20 cellular contexts compared by ENCODE assay signal in the genomic region with DNA sequence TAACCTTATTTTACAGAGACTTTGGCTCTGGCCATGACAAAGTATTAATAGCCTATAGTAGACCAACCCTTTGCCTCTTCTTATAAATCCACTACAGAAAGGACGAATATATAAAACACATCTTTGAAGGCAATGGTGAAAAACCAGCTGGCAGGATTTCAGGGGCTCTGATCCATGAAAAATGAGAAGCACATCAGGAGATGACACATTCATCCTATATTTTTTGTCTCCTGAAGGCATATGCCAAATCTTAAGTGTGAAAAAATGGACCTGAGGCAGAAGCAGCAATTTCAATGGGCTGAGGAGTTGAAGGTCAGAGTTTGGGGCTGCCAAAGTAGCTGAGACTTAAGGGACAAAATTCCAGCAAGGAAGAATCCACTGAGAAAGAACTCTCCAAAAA. TPM values are rescaled to one million over a fixed set of nuclear protein-coding genes. Genes with fewer than 3 reads are reported as not detected.
DNase-seq lines count a peak whose midpoint lies in the region; ATAC-seq and TF ChIP-seq lines count a peak whose summit lies in the region.
"Had no signal": no experiment of that assay in that cellular context is flagged by ENCODE, and none has a peak within 500 bp of the region (broad histone marks: within the 10 kb centered on the region; RNA-seq: fewer than 3 reads in every experiment).

No MANE protein-coding gene starts in this region.

- H3K9me3 ChIP-seq in MG63, result no peaks in the 10 kb centered on the region
- no peaks in the 10 kb centered on the region for H3K9me3 ChIP-seq in lower lobe of right lung
- H3K9me3 ChIP-seq: gastroesophageal sphincter, prostate gland had no signal

- H3K4me1 ChIP-seq in rectal smooth muscle tissue (ENCODE audit: control insufficient read depth, insufficient read depth, low read length) (peaks cover 6% of the 10 kb centered on the region), lower lobe of right lung (no peaks in the 10 kb centered on the region)
- H3K4me1 ChIP-seq: prostate gland had no signal

- intact Hi-C loops in lower lobe of right lung (cut with DNase I), result no loop called here

- peaks cover 33% of the 10 kb centered on the region for H3K4me1 Mint-ChIP-seq in brain

- no peak for TF ChIP-seq CTCF in brain (conservative IDR thresholded peaks at IDR 0.05)
- TF ChIP-seq CTCF in lower lobe of right lung (IDR thresholded peaks at IDR 0.05), result no peak

- peak overlapping the region; percentile 45 for H3K27ac ChIP-seq in rectal smooth muscle tissue (ENCODE audit: low read depth, low read length)
- H3K27ac ChIP-seq in lower lobe of right lung, result no peak overlapping the region
- H3K27ac ChIP-seq: prostate gland, RWPE1 had no signal

- H3K27me3 ChIP-seq in MG63, result no peaks in the 10 kb centered on the region
- no peaks in the 10 kb centered on the region for H3K27me3 ChIP-seq in rectal smooth muscle tissue (ENCODE audit: control insufficient read depth, insufficient read depth, low read length)
- H3K27me3 ChIP-seq in lower lobe of right lung (ENCODE audit: low read depth), result no peaks in the 10 kb centered on the region
- H3K27me3 ChIP-seq: gastroesophageal sphincter had no signal

- H3K27ac Mint-ChIP-seq in brain, result peak overlapping the region in 4 of 5 experiments; percentile 45 to 80 (median 76)
- H3K27ac Mint-ChIP-seq: activated CD4-positive, alpha-beta memory T cell treated with anti-CD3 and anti-CD28 coated beads, Interleukin-2, amount 10 ng/mL, durations not matched to agents 7 days and 5 days had no signal

- DNase-seq in Daoy (ENCODE audit: low read depth) (peak; percentile 27), MG63 (peak; percentile 49), lower lobe of right lung (no peak), NCI-H524 treated with DMSO at 0.1 percent for 48 hours (lab: John Stamatoyannopoulos, UW) (no peak), SIG-M5 treated with dmso at 0.1 percent for 504 hours (lab: John Stamatoyannopoulos, UW; ENCODE audit: unreplicated experiment) (no peak)
- DNase-seq: activated CD4-positive, alpha-beta memory T cell treated with anti-CD3 and anti-CD28 coated beads, Interleukin-2, amount 10 ng/mL, durations not matched to agents 7 days and 5 days; activated gamma-delta T cell treated with Interleukin-2 at 50 U/mL for 16 hours; C1 segment of cervical spinal cord; islet precursor cell; KBM-7; NCI-H1436; NCI-H526 treated with DMSO at 0.1 percent for 48 hours; stimulated activated CD4-positive, alpha-beta T cell treated with anti-CD3 and anti-CD28 coated beads, Interleukin-1b, Interleukin-23, amount 100 ng/mL, for 48 hours; stimulated activated CD8-positive, alpha-beta memory T cell treated with anti-CD3 and anti-CD28 coated beads, Interleukin-4, amount 100 ng/mL, for 48 hours had no signal

- H3K4me3 Mint-ChIP-seq in brain, result no peak overlapping the region
- H3K4me3 Mint-ChIP-seq: activated CD4-positive, alpha-beta memory T cell treated with anti-CD3 and anti-CD28 coated beads, Interleukin-2, amount 10 ng/mL, durations not matched to agents 7 days and 5 days had no signal

- ATAC-seq in lower lobe of right lung (no peak), GM19455 (IDR thresholded peaks at IDR 0.05; ENCODE audit: unreplicated experiment) (no peak)

- no peaks in the 10 kb centered on the region for H3K27me3 Mint-ChIP-seq in brain
- H3K27me3 Mint-ChIP-seq: activated CD4-positive, alpha-beta memory T cell treated with anti-CD3 and anti-CD28 coated beads, Interleukin-2, amount 10 ng/mL, durations not matched to agents 7 days and 5 days had no signal

- H3K36me3 Mint-ChIP-seq in brain, result peaks cover 55% of the 10 kb centered on the region

- H3K4me3 ChIP-seq in MG63 (no peak overlapping the region), rectal smooth muscle tissue (ENCODE audit: low read length) (no peak overlapping the region), lower lobe of right lung (no peak overlapping the region)
- H3K4me3 ChIP-seq: gastroesophageal sphincter, prostate gland had no signal

- no peak overlapping the region for H3K9ac ChIP-seq in rectal smooth muscle tissue (ENCODE audit: low read length)

- peaks cover 0 to 3% (median 0%) of the 10 kb centered on the region in 5 experiments for H3K9me3 Mint-ChIP-seq in brain
- H3K9me3 Mint-ChIP-seq: activated CD4-positive, alpha-beta memory T cell treated with anti-CD3 and anti-CD28 coated beads, Interleukin-2, amount 10 ng/mL, durations not matched to agents 7 days and 5 days had no signal

- H3K36me3 ChIP-seq in MG63 (peaks cover 14% of the 10 kb centered on the region), rectal smooth muscle tissue (ENCODE audit: control insufficient read depth, insufficient read depth, low read length) (no peaks in the 10 kb centered on the region), lower lobe of right lung (peaks cover 8% of the 10 kb centered on the region)
- H3K36me3 ChIP-seq: gastroesophageal sphincter, prostate gland had no signal

RNA-seq across cellular contexts. Expression of gene RNF216, which starts 14.4 kb away (rescaled TPM):
- 21.1 and 23.4 TPM in 2 replicates for total RNA-seq in Daoy (2014; rRNA removed; shearing (Covaris generic))
- 18.0 and 21.1 TPM in 2 replicates for total RNA-seq in MG63 (2014; rRNA removed; shearing (Covaris generic); ENCODE audit: low replicate concordance)
- polyA plus RNA-seq in brain (ENCODE audit: insufficient read depth, low read depth, low replicate concordance), result 27.1 TPM
- total RNA-seq in lower lobe of right lung, result 30.7 TPM

Comparison
In these comparisons a context has a peak if more than half of its experiments do, and no peak if none do; other contexts are left out.
1. DNase-seq: peak in Daoy (single experiment) and MG63 (single experiment); none in lower lobe of right lung (single experiment), NCI-H524 treated with DMSO at 0.1 percent for 48 hours (single experiment) and SIG-M5 treated with dmso at 0.1 percent for 504 hours (single experiment).